Comparison of ENCODE assay signal across 10 cellular contexts in the genomic region with DNA sequence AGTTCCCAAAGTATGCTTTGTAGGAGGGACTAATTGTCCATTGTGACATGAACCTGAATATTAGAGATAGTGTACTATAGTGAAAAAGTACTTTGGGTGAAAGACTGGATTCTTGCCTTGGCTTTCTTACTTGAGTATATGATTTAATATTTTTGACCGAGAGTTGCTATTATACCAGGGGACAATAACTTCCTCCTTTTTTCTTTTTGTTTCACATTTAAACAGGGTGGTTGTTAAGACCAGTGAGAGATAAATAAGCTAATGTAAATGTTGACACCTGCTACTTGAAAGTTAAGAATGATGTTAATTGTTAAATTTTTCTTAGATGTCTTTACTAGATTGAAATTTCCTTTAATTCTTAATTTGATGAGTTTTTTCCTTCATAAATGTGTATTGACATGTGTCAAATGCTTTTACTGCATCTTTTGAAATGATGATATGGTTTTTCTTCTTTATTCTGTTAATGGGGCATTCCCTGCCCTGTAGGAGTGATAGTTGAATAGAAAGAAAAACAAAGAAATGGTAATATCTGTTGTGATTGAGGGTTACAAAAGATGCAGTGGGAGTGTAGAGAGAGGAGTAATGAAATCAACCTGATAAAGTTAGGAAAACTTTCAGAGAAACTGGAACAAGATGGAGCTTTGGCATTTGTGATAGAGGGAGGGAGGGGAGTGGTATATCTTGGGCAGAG. TPM values are rescaled to one million over a fixed set of nuclear protein-coding genes. Genes with fewer than 3 reads are reported as not detected.
A peak's percentile ranks its signal among the peaks of the same experiment; 100 is the strongest.
DNase-seq lines count a peak whose midpoint lies in the region; ATAC-seq and TF ChIP-seq lines count a peak whose summit lies in the region.
"Had no signal": no experiment of that assay in that cellular context is flagged by ENCODE, and none has a peak within 500 bp of the region (broad histone marks: within the 10 kb centered on the region; RNA-seq: fewer than 3 reads in every experiment).

No MANE protein-coding gene starts in this region.

- peaks cover 0 to 3% of the 10 kb centered on the region in 2 experiments; a peak in 1 of 3 replicates for H3K36me3 ChIP-seq in HEK293 (ENCODE audit: control insufficient read depth in 2 of 2, insufficient read depth in 1 of 2, low read length in 2 of 2)

- H3K36me3 Mint-ChIP-seq in activated B cell treated with CpG ODN at 0.5 μM for 24 hours (ENCODE audit: low read depth) (peaks cover 13% of the 10 kb centered on the region), natural killer cell (no peaks in the 10 kb centered on the region)

- H3K4me3 Mint-ChIP-seq in activated B cell treated with CpG ODN at 0.5 μM for 24 hours, result peak overlapping the region; percentile 42
- H3K4me3 Mint-ChIP-seq in natural killer cell, result peak overlapping the region; percentile 69
- H3K4me3 Mint-ChIP-seq: activated CD4-positive, alpha-beta T cell treated with anti-CD3 and anti-CD28 coated beads, Interleukin-2, amount 10 ng/mL, durations not matched to agents 7 days and 5 days had no signal

- no peaks in the 10 kb centered on the region for H3K27me3 Mint-ChIP-seq in activated B cell treated with CpG ODN at 0.5 μM for 24 hours
- H3K27me3 Mint-ChIP-seq in natural killer cell (ENCODE audit: low read depth in 2 of 2), result no peaks in the 10 kb centered on the region
- H3K27me3 Mint-ChIP-seq: activated CD4-positive, alpha-beta T cell treated with anti-CD3 and anti-CD28 coated beads, Interleukin-2, amount 10 ng/mL, durations not matched to agents 7 days and 5 days had no signal

- no peak overlapping the region for H3K27ac ChIP-seq in HEK293 (ENCODE audit: extremely low read depth, low read depth, low read length)

- peaks cover 60% of the 10 kb centered on the region for H3K4me1 Mint-ChIP-seq in activated B cell treated with CpG ODN at 0.5 μM for 24 hours
- H3K4me1 Mint-ChIP-seq in natural killer cell, result peaks cover 79 to 83% of the 10 kb centered on the region in 2 donors

- CTCF ChIA-PET in HEK293 (lab: Yijun Ruan, JAX), result interaction anchor here (0.6 to 3.2 kb wide), 9 partner anchors 8 to 497 kb away, joined by 3 to 12 read pairs (median 3); no protein-coding TSS in a partner anchor
- CTCF ChIA-PET in activated B cell treated with CpG ODN at 0.5 μM for 24 hours (lab: Charles Lee), result no interaction called here

- H3K4me1 ChIP-seq in HEK293 (ENCODE audit: control insufficient read depth, insufficient read depth, low read length), result peaks cover 17% of the 10 kb centered on the region

- H3K9me3 ChIP-seq in HEK293 (ENCODE audit: control insufficient read depth, insufficient read depth, low read depth, low read length), result no peaks in the 10 kb centered on the region

- peaks cover 13% of the 10 kb centered on the region for H3K9me3 Mint-ChIP-seq in activated B cell treated with CpG ODN at 0.5 μM for 24 hours
- peaks cover 0 to 3% of the 10 kb centered on the region in 2 donors for H3K9me3 Mint-ChIP-seq in natural killer cell

- H3K27ac Mint-ChIP-seq in activated B cell treated with CpG ODN at 0.5 μM for 24 hours (peak overlapping the region; percentile 36), natural killer cell (peak overlapping the region; percentile 87 to 93)
- H3K27ac Mint-ChIP-seq: activated CD4-positive, alpha-beta T cell treated with anti-CD3 and anti-CD28 coated beads, Interleukin-2, amount 10 ng/mL, durations not matched to agents 7 days and 5 days had no signal

- peak; percentile 64 for ATAC-seq in GM18511 (IDR thresholded peaks at IDR 0.05; ENCODE audit: unreplicated experiment)
- peak; percentile 37 for ATAC-seq in activated B cell treated with CpG ODN at 0.5 μM for 24 hours (ENCODE audit: low read depth)
- ATAC-seq in natural killer cell, result peak; percentile 30 to 69 (median 55)
- ATAC-seq in GM21825 (IDR thresholded peaks at IDR 0.05; ENCODE audit: unreplicated experiment), result no peak

- DNase-seq in activated B cell treated with CpG ODN at 0.5 μM for 24 hours, result no peak
- no peak for DNase-seq in natural killer cell
- no peak for DNase-seq in nucleus accumbens (lab: John Stamatoyannopoulos, UW)
- DNase-seq in ureter (ENCODE audit: low spot score), result no peak
- DNase-seq: activated CD4-positive, alpha-beta T cell treated with anti-CD3 and anti-CD28 coated beads, Interleukin-2, amount 10 ng/mL, durations not matched to agents 7 days and 5 days; DMS53; NCI-H187 treated with DMSO at 0.1 percent for 48 hours had no signal

- H3K4me3 ChIP-seq in HEK293 (ENCODE audit: low read depth, low read length), result no peak overlapping the region

- TF ChIP-seq CTCF in HEK293 (tag by site-specific recombination; IDR thresholded peaks at IDR 0.05), result no peak
- TF ChIP-seq CTCF in activated B cell treated with CpG ODN at 0.5 μM for 24 hours (IDR thresholded peaks at IDR 0.05), result no peak
- TF ChIP-seq CTCF in natural killer cell (IDR thresholded peaks at IDR 0.05), result no peak

- intact Hi-C loops in activated B cell treated with CpG ODN at 0.5 μM for 24 hours (cut with micrococcal nuclease), result loop anchor here (10.0 kb wide), 1 partner anchor 383 kb away; no protein-coding TSS in a partner anchor
- intact Hi-C loops in natural killer cell (cut with micrococcal nuclease), result loop anchor here (1.0 to 5.0 kb wide), 3 partner anchors 15 to 834 kb away; a partner anchor contains a TSS

- POLR2A ChIA-PET in HEK293 (lab: Yijun Ruan, JAX), result no interaction called here
- POLR2A ChIA-PET in activated B cell treated with CpG ODN at 0.5 μM for 24 hours (lab: Charles Lee), result interaction anchor here (0.6 kb wide), 1 partner anchor 1186 kb away, joined by 5 read pairs; no protein-coding TSS in a partner anchor

TF ChIP-seq in HEK293, 187 proteins besides CTCF, POLR2A, EP300 and RAD21:
- TF ChIP-seq ZNF169 (tag by site-specific recombination; IDR thresholded peaks at IDR 0.05) (no peak), ZFP37 (tag by site-specific recombination; IDR thresholded peaks at IDR 0.05) (no peak), ZNF121 (tag by site-specific recombination; IDR thresholded peaks at IDR 0.05) (no peak), ZNF76 (tag by site-specific recombination; IDR thresholded peaks at IDR 0.05; ENCODE audit: borderline replicate concordance, low read depth) (no peak), ZNF544 (tag by site-specific recombination; IDR thresholded peaks at IDR 0.05) (no peak), ZNF335 (tag by site-specific recombination; conservative IDR thresholded peaks at IDR 0.05) (no peak), ZNF211 (tag by site-specific recombination; IDR thresholded peaks at IDR 0.05; ENCODE audit: low read depth) (no peak), EGR2 (tag by site-specific recombination; IDR thresholded peaks at IDR 0.05; ENCODE audit: low read depth) (peak; percentile 81), ZFHX2 (tag by site-specific recombination; conservative IDR thresholded peaks at IDR 0.05) (peak; percentile 56; the same call in 1 of the 2 replicates)
- TF ChIP-seq, protein P1, sequence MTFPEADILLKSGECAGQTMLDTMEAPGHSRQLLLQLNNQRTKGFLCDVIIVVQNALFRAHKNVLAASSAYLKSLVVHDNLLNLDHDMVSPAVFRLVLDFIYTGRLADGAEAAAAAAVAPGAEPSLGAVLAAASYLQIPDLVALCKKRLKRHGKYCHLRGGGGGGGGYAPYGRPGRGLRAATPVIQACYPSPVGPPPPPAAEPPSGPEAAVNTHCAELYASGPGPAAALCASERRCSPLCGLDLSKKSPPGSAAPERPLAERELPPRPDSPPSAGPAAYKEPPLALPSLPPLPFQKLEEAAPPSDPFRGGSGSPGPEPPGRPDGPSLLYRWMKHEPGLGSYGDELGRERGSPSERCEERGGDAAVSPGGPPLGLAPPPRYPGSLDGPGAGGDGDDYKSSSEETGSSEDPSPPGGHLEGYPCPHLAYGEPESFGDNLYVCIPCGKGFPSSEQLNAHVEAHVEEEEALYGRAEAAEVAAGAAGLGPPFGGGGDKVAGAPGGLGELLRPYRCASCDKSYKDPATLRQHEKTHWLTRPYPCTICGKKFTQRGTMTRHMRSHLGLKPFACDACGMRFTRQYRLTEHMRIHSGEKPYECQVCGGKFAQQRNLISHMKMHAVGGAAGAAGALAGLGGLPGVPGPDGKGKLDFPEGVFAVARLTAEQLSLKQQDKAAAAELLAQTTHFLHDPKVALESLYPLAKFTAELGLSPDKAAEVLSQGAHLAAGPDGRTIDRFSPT (tag by site-specific recombination; IDR thresholded peaks at IDR 0.05), result no peak

RNA-seq across cellular contexts. Expression of a gene that starts 48.4 kb away (rescaled TPM):
- total RNA-seq in activated B cell treated with CpG ODN at 0.5 μM for 24 hours (56.3 and 60.1 TPM in 2 replicates), natural killer cell (10 to 100 TPM; 87.7 to 97.4 (median 90.1) TPM), ureter (123 TPM)
